ENCODE assay signal across 18 cellular contexts in genomic region chr6:32568561-32568960, GRCh38. TPM values are rescaled to one million over a fixed set of nuclear protein-coding genes. Genes with fewer than 3 reads are reported as not detected.
A peak's percentile ranks its signal among the peaks of the same experiment; 100 is the strongest.
DNase-seq lines count a peak whose midpoint lies in the region; ATAC-seq and TF ChIP-seq lines count a peak whose summit lies in the region.
"Had no signal": no experiment of that assay in that cellular context is flagged by ENCODE, and none has a peak within 500 bp of the region (broad histone marks: within the 10 kb centered on the region; RNA-seq: fewer than 3 reads in every experiment).

No MANE protein-coding gene starts in this region.

- H4K20me1 ChIP-seq in smooth muscle cell (ENCODE audit: low read depth) = no peaks in the 10 kb centered on the region

- no peaks in the 10 kb centered on the region for H3K9me3 Mint-ChIP-seq in activated CD4-positive, alpha-beta T cell treated with anti-CD3 and anti-CD28 coated beads, Interleukin-2, amount 10 ng/mL, durations not matched to agents 24 days and 14 days
- H3K9me3 Mint-ChIP-seq in dendritic cell treated with granulocyte-macrophage colony-stimulating factor and Interleukin-4, amounts not matched to agents 40 ng/mL and 50 ng/mL, for 4 days = no peaks in the 10 kb centered on the region

- ATAC-seq in HG03342 (IDR thresholded peaks at IDR 0.05; ENCODE audit: unreplicated experiment) = no peak
- ATAC-seq: A549, K562 had no signal

- H3K4me3 ChIP-seq in smooth muscle cell = no peak overlapping the region
- H3K4me3 ChIP-seq: A549, HAP-1, K562 had no signal

- H3K27ac Mint-ChIP-seq in activated CD4-positive, alpha-beta T cell treated with anti-CD3 and anti-CD28 coated beads, Interleukin-2, amount 10 ng/mL, durations not matched to agents 24 days and 14 days = no peak overlapping the region
- no peak overlapping the region for H3K27ac Mint-ChIP-seq in dendritic cell treated with granulocyte-macrophage colony-stimulating factor and Interleukin-4, amounts not matched to agents 40 ng/mL and 50 ng/mL, for 4 days

- peak overlapping the region; percentile 47 for H3K27ac ChIP-seq in smooth muscle cell (ENCODE audit: low read depth)
- H3K27ac ChIP-seq: A549, RWPE1 had no signal

- no peak for TF ChIP-seq CTCF in smooth muscle cell (IDR thresholded peaks at IDR 0.05; ENCODE audit: borderline replicate concordance, insufficient read depth, poor library complexity, severe bottlenecking)

- H3K4me1 ChIP-seq in smooth muscle cell (ENCODE audit: low read depth) = peaks cover 4% of the 10 kb centered on the region
- H3K4me1 ChIP-seq: A549, HAP-1 had no signal

- intact Hi-C loops in activated CD4-positive, alpha-beta T cell treated with anti-CD3 and anti-CD28 coated beads, Interleukin-2, amount 10 ng/mL, durations not matched to agents 24 days and 14 days (cut with micrococcal nuclease) = no loop called here
- intact Hi-C loops in dendritic cell treated with granulocyte-macrophage colony-stimulating factor and Interleukin-4, amounts not matched to agents 40 ng/mL and 50 ng/mL, for 4 days (cut with micrococcal nuclease) = no loop called here

- no peaks in the 10 kb centered on the region for H3K27me3 ChIP-seq in smooth muscle cell (ENCODE audit: low read depth)

- H3K36me3 ChIP-seq in smooth muscle cell (ENCODE audit: low read depth) = no peaks in the 10 kb centered on the region
- H3K36me3 ChIP-seq: HAP-1 had no signal

- peak; percentile 57 for DNase-seq in activated CD4-positive, alpha-beta T cell treated with anti-CD3 and anti-CD28 coated beads, Interleukin-2, amount 10 ng/mL, durations not matched to agents 24 days and 14 days
- no peak for DNase-seq in activated CD4-positive, alpha-beta T cell treated with anti-CD3 and anti-CD28 coated beads for 48 hours
- DNase-seq in HEK293T (ENCODE audit: extremely low spot score) = no peak
- no peak for DNase-seq in smooth muscle cell (lab: John Stamatoyannopoulos, UW; ENCODE audit: unreplicated experiment)
- DNase-seq in activated CD4-positive, CD25-positive, alpha-beta regulatory T cell treated with anti-CD3 and anti-CD28 coated beads, Interleukin-2, amount 50 U/mL, for 72 hours = no peak
- DNase-seq in NCI-H2227 treated with DMSO at 0.1 percent for 48 hours (lab: John Stamatoyannopoulos, UW) = no peak
- DNase-seq: DMS79 treated with DMSO at 0.1 percent for 48 hours, NCI-H1048, NCI-H146, NCI-H2081 treated with DMSO at 0.1 percent for 48 hours, NCI-H526 treated with DMSO at 0.1 percent for 48 hours had no signal

- WGBS in smooth muscle cell (ENCODE audit: low lambda C conversion rate) = 35% methylated on average over 6 of the region's 6 CpGs

- no peaks in the 10 kb centered on the region for H3F3A ChIP-seq in smooth muscle cell (ENCODE audit: low read depth)

- no peaks in the 10 kb centered on the region for H3K79me2 ChIP-seq in smooth muscle cell (ENCODE audit: low read depth)

- H3K36me3 Mint-ChIP-seq in activated CD4-positive, alpha-beta T cell treated with anti-CD3 and anti-CD28 coated beads, Interleukin-2, amount 10 ng/mL, durations not matched to agents 24 days and 14 days (ENCODE audit: low read depth) = no peaks in the 10 kb centered on the region
- no peaks in the 10 kb centered on the region for H3K36me3 Mint-ChIP-seq in dendritic cell treated with granulocyte-macrophage colony-stimulating factor and Interleukin-4, amounts not matched to agents 40 ng/mL and 50 ng/mL, for 4 days (ENCODE audit: low read depth)
- H3K36me3 Mint-ChIP-seq: CD14-positive monocyte had no signal

- H3K4me1 Mint-ChIP-seq in activated CD4-positive, alpha-beta T cell treated with anti-CD3 and anti-CD28 coated beads, Interleukin-2, amount 10 ng/mL, durations not matched to agents 24 days and 14 days = peaks cover 8% of the 10 kb centered on the region
- peaks cover 20% of the 10 kb centered on the region for H3K4me1 Mint-ChIP-seq in dendritic cell treated with granulocyte-macrophage colony-stimulating factor and Interleukin-4, amounts not matched to agents 40 ng/mL and 50 ng/mL, for 4 days (ENCODE audit: low read depth)

- peak overlapping the region; percentile 72 for H2AFZ ChIP-seq in smooth muscle cell (ENCODE audit: low read depth)

- H3K9me3 ChIP-seq in smooth muscle cell (replicated peaks; ENCODE audit: low read depth) = no peaks in the 10 kb centered on the region
- H3K9me3 ChIP-seq: A549, HAP-1 had no signal

- POLR2A ChIA-PET in HEK293T (lab: Yijun Ruan, JAX) = no interaction called here

- peaks cover 17% of the 10 kb centered on the region for H3K27me3 Mint-ChIP-seq in activated CD4-positive, alpha-beta T cell treated with anti-CD3 and anti-CD28 coated beads, Interleukin-2, amount 10 ng/mL, durations not matched to agents 24 days and 14 days
- H3K27me3 Mint-ChIP-seq in dendritic cell treated with granulocyte-macrophage colony-stimulating factor and Interleukin-4, amounts not matched to agents 40 ng/mL and 50 ng/mL, for 4 days = peaks cover 1% of the 10 kb centered on the region

- CTCF ChIA-PET in HEK293T (lab: Yijun Ruan, JAX) = no interaction called here

- no peak overlapping the region for H3K9ac ChIP-seq in smooth muscle cell (ENCODE audit: low read depth)

- H3K4me3 Mint-ChIP-seq in activated CD4-positive, alpha-beta T cell treated with anti-CD3 and anti-CD28 coated beads, Interleukin-2, amount 10 ng/mL, durations not matched to agents 24 days and 14 days = peak overlapping the region; percentile 24
- H3K4me3 Mint-ChIP-seq in dendritic cell treated with granulocyte-macrophage colony-stimulating factor and Interleukin-4, amounts not matched to agents 40 ng/mL and 50 ng/mL, for 4 days = peak overlapping the region; percentile 30
- H3K4me3 Mint-ChIP-seq: CD14-positive monocyte had no signal

- peak overlapping the region; percentile 58 for H3K4me2 ChIP-seq in smooth muscle cell
- H3K4me2 ChIP-seq: A549 had no signal

TF ChIP-seq in HEK293T, 16 proteins besides CTCF, POLR2A, EP300 and RAD21:
- no peak for TF ChIP-seq FOXA1 (IDR thresholded peaks at IDR 0.05)
- no peak for TF ChIP-seq CTBP1 (IDR thresholded peaks at IDR 0.05; ENCODE audit: borderline replicate concordance)
- no peak for TF ChIP-seq FOXM1 (IDR thresholded peaks at IDR 0.05; ENCODE audit: borderline replicate concordance)
- TF ChIP-seq SP1 (IDR thresholded peaks at IDR 0.05) = no peak
- no peak for TF ChIP-seq TARDBP (IDR thresholded peaks at IDR 0.05)
- TF ChIP-seq PKNOX1 (IDR thresholded peaks at IDR 0.05) = no peak
- peak; percentile 70; the same call in 1 of the 2 replicates for TF ChIP-seq ARNT (IDR thresholded peaks at IDR 0.05)
- TF ChIP-seq LEF1 (IDR thresholded peaks at IDR 0.05; ENCODE audit: borderline replicate concordance) = no peak

RNA-seq across cellular contexts. Expression of gene HLA-DRB1, which starts 21.1 kb away (rescaled TPM):
- total RNA-seq in activated CD4-positive, alpha-beta T cell treated with anti-CD3 and anti-CD28 coated beads, Interleukin-2, amount 10 ng/mL, durations not matched to agents 24 days and 14 days = 14.2 and 15.0 TPM in 2 replicates
- 22.4 and 32.9 TPM in 2 replicates for total RNA-seq in smooth muscle cell
- 28.5 and 82.4 TPM in 2 replicates for polyA plus RNA-seq in smooth muscle cell
- polyA plus RNA-seq: A549 had no signal

RNA-seq across cellular contexts. Expression of gene HLA-DRB5, which starts 38.5 kb away (rescaled TPM):
- total RNA-seq in activated CD4-positive, alpha-beta T cell treated with anti-CD3 and anti-CD28 coated beads, Interleukin-2, amount 10 ng/mL, durations not matched to agents 24 days and 14 days = 5.1 and 6.0 TPM in 2 replicates
- 7.8 and 10.4 TPM in 2 replicates for total RNA-seq in smooth muscle cell
- polyA plus RNA-seq in smooth muscle cell = 7.9 and 32.0 TPM in 2 replicates
- total RNA-seq: K562 had no signal
- polyA plus RNA-seq: A549, K562 had no signal
